8 cellular contexts compared by ENCODE assay signal in genomic region chr12:50400104-50400637, GRCh38. TPM values are rescaled to one million over a fixed set of nuclear protein-coding genes. Genes with fewer than 3 reads are reported as not detected.
DNase-seq lines count a peak whose midpoint lies in the region; ATAC-seq, FAIRE-seq and TF ChIP-seq lines count a peak whose summit lies in the region.

No MANE protein-coding gene starts in this region.

- intact Hi-C loops in naive thymus-derived CD4-positive, alpha-beta T cell (cut with micrococcal nuclease), result loop anchor here (1.0 to 5.0 kb wide), 9 partner anchors 107 to 682 kb away; partner anchors contain the start of genes CERS5 (in 2 of the 2), COX14 (in 2 of the 2), LIMA1 (in 2 of the 2) and SMARCD1 (in 2 of the 2)

- CTCF ChIA-PET in naive thymus-derived CD4-positive, alpha-beta T cell (lab: Charles Lee), result interaction anchor here (0.5 to 0.6 kb wide), 2 partner anchors 217 to 863 kb away, joined by 3 read pairs; no protein-coding TSS in a partner anchor

- DNase-seq in SIG-M5 treated with dmso at 0.1 percent for 504 hours (lab: John Stamatoyannopoulos, UW; ENCODE audit: unreplicated experiment) (peak; percentile 56), SIG-M5 (lab: John Stamatoyannopoulos, UW) (no peak), NCI-H2081 treated with DMSO at 0.1 percent for 48 hours (lab: John Stamatoyannopoulos, UW) (peak; percentile 45), chondrocyte (ENCODE audit: low spot score) (no peak), ureter (ENCODE audit: low spot score) (no peak), hippocampal formation (lab: John Stamatoyannopoulos, UW) (no peak), RCC 7860 (ENCODE audit: low spot score) (no peak)
- DNase-seq in naive thymus-derived CD4-positive, alpha-beta T cell, result no peak

- no peaks in the 10 kb centered on the region for H3K27me3 Mint-ChIP-seq in chondrocyte (ENCODE audit: low read depth)
- H3K27me3 Mint-ChIP-seq in naive thymus-derived CD4-positive, alpha-beta T cell, result peaks cover 0 to 13% (median 6%) of the 10 kb centered on the region in 5 donors

- POLR2A ChIA-PET in naive thymus-derived CD4-positive, alpha-beta T cell (lab: Charles Lee), result interaction anchor here (0.6 to 1.2 kb wide), 2 partner anchors 117 to 288 kb away, joined by 3 to 4 read pairs; partner anchors contain the start of gene LIMA1

- peaks cover 0 to 6% (median 0%) of the 10 kb centered on the region in 3 experiments for H3K36me3 ChIP-seq in naive thymus-derived CD4-positive, alpha-beta T cell (ENCODE audit: control insufficient read depth in 2 of 3, insufficient read depth in 3 of 3, low read length in 3 of 3)

- FAIRE-seq in RCC 7860 (lab: Jason Lieb, UNC), result no peak

- H3K36me3 Mint-ChIP-seq in chondrocyte (ENCODE audit: low read depth), result no peaks in the 10 kb centered on the region
- H3K36me3 Mint-ChIP-seq in naive thymus-derived CD4-positive, alpha-beta T cell, result peaks cover 0 to 10% (median 0%) of the 10 kb centered on the region in 5 donors

- peak overlapping the region; percentile 93 for H3K4me3 Mint-ChIP-seq in chondrocyte (ENCODE audit: unreplicated experiment)
- H3K4me3 Mint-ChIP-seq in naive thymus-derived CD4-positive, alpha-beta T cell, result peak overlapping the region; percentile 81 to 100 (median 99)

- no peaks in the 10 kb centered on the region for H3K9me3 Mint-ChIP-seq in chondrocyte (ENCODE audit: low read depth)
- H3K9me3 Mint-ChIP-seq in naive thymus-derived CD4-positive, alpha-beta T cell, result no peaks in the 10 kb centered on the region

- peaks cover 9 to 12% of the 10 kb centered on the region in 2 donors for H3K4me1 ChIP-seq in naive thymus-derived CD4-positive, alpha-beta T cell (ENCODE audit: control insufficient read depth in 2 of 2, insufficient read depth in 2 of 2, low read length in 2 of 2)

- no peak for ATAC-seq in naive thymus-derived CD4-positive, alpha-beta T cell

- H3K27ac Mint-ChIP-seq in chondrocyte (ENCODE audit: unreplicated experiment), result peak overlapping the region; percentile 96
- H3K27ac Mint-ChIP-seq in naive thymus-derived CD4-positive, alpha-beta T cell, result peak overlapping the region; percentile 86 to 97 (median 95)

- H3K4me1 Mint-ChIP-seq in chondrocyte (ENCODE audit: low read depth), result peaks cover 46% of the 10 kb centered on the region
- peaks cover 23 to 53% (median 37%) of the 10 kb centered on the region in 7 donors for H3K4me1 Mint-ChIP-seq in naive thymus-derived CD4-positive, alpha-beta T cell

- H3K27ac ChIP-seq in naive thymus-derived CD4-positive, alpha-beta T cell (ENCODE audit: low read depth, low read length), result peak overlapping the region; percentile 77

- no peaks in the 10 kb centered on the region for H3K9me3 ChIP-seq in naive thymus-derived CD4-positive, alpha-beta T cell (ENCODE audit: control insufficient read depth in 2 of 3, low read length in 3 of 3)

- no peak for TF ChIP-seq CTCF in chondrocyte (IDR thresholded peaks at IDR 0.05)

- peak overlapping the region; percentile 66 for H3K4me3 ChIP-seq in naive thymus-derived CD4-positive, alpha-beta T cell (ENCODE audit: low read length)

- no peaks in the 10 kb centered on the region for H3K27me3 ChIP-seq in naive thymus-derived CD4-positive, alpha-beta T cell (ENCODE audit: control insufficient read depth in 2 of 2, insufficient read depth in 2 of 2, low read length in 2 of 2)

RNA-seq across cellular contexts. Expression of gene LARP4, which starts 0.5 kb away (rescaled TPM):
- total RNA-seq in chondrocyte (38.9 to 40.4 TPM (median 39.2 TPM) in 3 replicates), ureter (94.3 TPM)
- 10 to 100 TPM; 22.1 to 68.9 (median 38.4) TPM for total RNA-seq in naive thymus-derived CD4-positive, alpha-beta T cell
- polyA plus RNA-seq in naive thymus-derived CD4-positive, alpha-beta T cell, result 10 to 100 TPM; 18.7 to 23.7 TPM

RNA-seq across cellular contexts. Expression of gene FAM186A, which starts 3.8 kb away (rescaled TPM):
- total RNA-seq in chondrocyte (not detected in 3 replicates), ureter (not detected)
- total RNA-seq in naive thymus-derived CD4-positive, alpha-beta T cell, result not detected
- polyA plus RNA-seq in naive thymus-derived CD4-positive, alpha-beta T cell, result under 1 TPM in 1 of 2 donors, not detected in 1; 0.06 TPM

Comparison
In these comparisons a context has a peak if more than half of its experiments do, and no peak if none do; other contexts are left out.
1. DNase-seq: peak in SIG-M5 treated with dmso at 0.1 percent for 504 hours (single experiment) and NCI-H2081 treated with DMSO at 0.1 percent for 48 hours (single experiment); none in SIG-M5 (single experiment), chondrocyte (single experiment), naive thymus-derived CD4-positive, alpha-beta T cell (0 of 9), ureter (single experiment), hippocampal formation (0 of 2) and RCC 7860 (single experiment).